Comparison of ENCODE assay signal across 8 cellular contexts in the genomic region with DNA sequence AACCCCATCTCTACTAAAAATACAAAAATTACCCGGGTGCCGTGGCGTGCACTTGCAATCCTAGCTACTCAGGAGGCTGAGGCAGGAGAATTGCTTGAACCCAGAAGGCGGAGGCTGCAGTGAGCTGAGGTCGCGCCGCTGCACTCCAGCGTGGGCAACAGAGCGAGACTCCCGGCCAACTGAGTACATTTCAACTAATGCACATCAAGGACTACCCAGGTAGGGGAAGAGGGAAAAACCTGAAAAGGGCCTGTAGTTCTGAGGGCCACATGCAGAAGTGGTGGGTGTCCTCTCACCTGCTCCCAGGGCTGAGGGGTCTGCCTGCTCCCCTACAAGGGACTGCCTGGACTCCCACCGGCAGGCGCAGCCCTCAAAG. TPM values are rescaled to one million over a fixed set of nuclear protein-coding genes. Genes with fewer than 3 reads are reported as not detected.
DNase-seq lines count a peak whose midpoint lies in the region; ATAC-seq, FAIRE-seq and TF ChIP-seq lines count a peak whose summit lies in the region.

No MANE protein-coding gene starts in this region.

- H3K27me3 Mint-ChIP-seq in WTC11 (ENCODE audit: low read depth): no peaks in the 10 kb centered on the region; the same call in 1 of the 2 replicates

- CTCF ChIA-PET in WTC11 (lab: Charles Lee): interaction anchor here (0.7 to 3.1 kb wide), 18 partner anchors 9 to 184 kb away, joined by 4 to 32 read pairs (median 9); a partner anchor contains a TSS

- intact Hi-C loops in gastrocnemius medialis (cut with DNase I; ENCODE audit: low total_unique reads) (no loop called here), mucosa of descending colon (cut with DNase I, micrococcal nuclease) (no loop called here)

- no peak for ATAC-seq in WTC11
- no peak for ATAC-seq in gastroesophageal sphincter
- no peak for ATAC-seq in gastrocnemius medialis
- ATAC-seq in mucosa of descending colon: no peak
- ATAC-seq in HG03135 (IDR thresholded peaks at IDR 0.05; ENCODE audit: unreplicated experiment): no peak

- TF ChIP-seq POLR2A in gastroesophageal sphincter (IDR thresholded peaks at IDR 0.05) (no peak), gastrocnemius medialis (IDR thresholded peaks at IDR 0.05) (no peak)

- H3K4me3 ChIP-seq in GM12864 (ENCODE audit: low read depth, low read length): peak overlapping the region; percentile 62
- H3K4me3 ChIP-seq in gastroesophageal sphincter: peak overlapping the region; percentile 41 to 60
- peak overlapping the region; percentile 63 to 77 (median 70) for H3K4me3 ChIP-seq in gastrocnemius medialis
- H3K4me3 ChIP-seq in mucosa of descending colon: no peak overlapping the region

- POLR2A ChIA-PET in WTC11 (lab: Charles Lee): interaction anchor here (0.8 to 2.5 kb wide), 9 partner anchors 9 to 214 kb away, joined by 3 to 9 read pairs (median 4); a partner anchor contains a TSS

- peak overlapping the region; percentile 97 for H3K27ac Mint-ChIP-seq in WTC11

- TF ChIP-seq EP300 in gastroesophageal sphincter (IDR thresholded peaks at IDR 0.05): no peak

- peaks cover 68% of the 10 kb centered on the region for H3K4me1 Mint-ChIP-seq in WTC11

- TF ChIP-seq CTCF in GM12864 (IDR thresholded peaks at IDR 0.05; ENCODE audit: low read depth, low read length, missing control alignments) (no peak), WTC11 (IDR thresholded peaks at IDR 0.05) (no peak), gastroesophageal sphincter (IDR thresholded peaks at IDR 0.05) (no peak), gastrocnemius medialis (IDR thresholded peaks at IDR 0.05 in 4 of 5, conservative IDR thresholded peaks at IDR 0.05 in 1 of 5) (no peak), mucosa of descending colon (IDR thresholded peaks at IDR 0.05) (no peak)

- H3K4me3 Mint-ChIP-seq in WTC11: peak overlapping the region; percentile 69

- DNase-seq in GM12864 (ENCODE audit: low read depth) (no peak), WTC11 (ENCODE audit: low spot score) (no peak), gastrocnemius medialis (no peak), mucosa of descending colon (no peak), HuH-7 (ENCODE audit: low spot score) (no peak), GM19239 (ENCODE audit: insufficient read length, low spot score) (no peak)

- H3K27ac ChIP-seq in gastroesophageal sphincter: peak overlapping the region in 3 of 4 donors; percentile 74 to 86 (median 77)
- peak overlapping the region; percentile 77 to 90 (median 84) for H3K27ac ChIP-seq in gastrocnemius medialis

- no peaks in the 10 kb centered on the region for H3K36me3 Mint-ChIP-seq in WTC11

- H3K9me3 ChIP-seq in gastroesophageal sphincter (no peaks in the 10 kb centered on the region), gastrocnemius medialis (no peaks in the 10 kb centered on the region), mucosa of descending colon (no peaks in the 10 kb centered on the region)

- in situ Hi-C loops in gastrocnemius medialis (cut with MboI; ENCODE audit: low sequenced_read_pairs in 4 of 4): no loop called here

- H3K9me3 Mint-ChIP-seq in WTC11: no peaks in the 10 kb centered on the region

- 100% methylated on average over 1 of the region's 12 CpGs; no CpG with 5 or more reads in 1 of the 2 donors for WGBS in gastroesophageal sphincter (ENCODE audit: low coverage in 1 of 2), 2 donors

- peaks cover 12% of the 10 kb centered on the region for H3K27me3 ChIP-seq in gastroesophageal sphincter
- no peaks in the 10 kb centered on the region for H3K27me3 ChIP-seq in gastrocnemius medialis

- peaks cover 0 to 42% (median 16%) of the 10 kb centered on the region in 3 donors for H3K4me1 ChIP-seq in gastroesophageal sphincter
- H3K4me1 ChIP-seq in gastrocnemius medialis: peaks cover 24 to 34% of the 10 kb centered on the region in 2 donors
- peaks cover 53% of the 10 kb centered on the region for H3K4me1 ChIP-seq in mucosa of descending colon (ENCODE audit: low read depth)

- H3K36me3 ChIP-seq in gastroesophageal sphincter (no peaks in the 10 kb centered on the region), gastrocnemius medialis (no peaks in the 10 kb centered on the region), mucosa of descending colon (ENCODE audit: low read depth) (no peaks in the 10 kb centered on the region)

- no peak for FAIRE-seq in GM19239 (lab: Jason Lieb, UNC)

TF ChIP-seq in WTC11, 78 proteins besides CTCF, POLR2A, EP300 and RAD21:
- no peak for TF ChIP-seq GRHL2 (CRISPR knock-in tag; IDR thresholded peaks at IDR 0.05; ENCODE audit: insufficient replicate concordance, severe bottlenecking)
- TF ChIP-seq ZNF232 (CRISPR knock-in tag; IDR thresholded peaks at IDR 0.05): no peak
- TF ChIP-seq ZNF317 (CRISPR knock-in tag; IDR thresholded peaks at IDR 0.05; ENCODE audit: borderline replicate concordance, low read depth): no peak
- TF ChIP-seq ZNF396 (CRISPR knock-in tag; IDR thresholded peaks at IDR 0.05; ENCODE audit: borderline replicate concordance): no peak
- TF ChIP-seq, protein P1, sequence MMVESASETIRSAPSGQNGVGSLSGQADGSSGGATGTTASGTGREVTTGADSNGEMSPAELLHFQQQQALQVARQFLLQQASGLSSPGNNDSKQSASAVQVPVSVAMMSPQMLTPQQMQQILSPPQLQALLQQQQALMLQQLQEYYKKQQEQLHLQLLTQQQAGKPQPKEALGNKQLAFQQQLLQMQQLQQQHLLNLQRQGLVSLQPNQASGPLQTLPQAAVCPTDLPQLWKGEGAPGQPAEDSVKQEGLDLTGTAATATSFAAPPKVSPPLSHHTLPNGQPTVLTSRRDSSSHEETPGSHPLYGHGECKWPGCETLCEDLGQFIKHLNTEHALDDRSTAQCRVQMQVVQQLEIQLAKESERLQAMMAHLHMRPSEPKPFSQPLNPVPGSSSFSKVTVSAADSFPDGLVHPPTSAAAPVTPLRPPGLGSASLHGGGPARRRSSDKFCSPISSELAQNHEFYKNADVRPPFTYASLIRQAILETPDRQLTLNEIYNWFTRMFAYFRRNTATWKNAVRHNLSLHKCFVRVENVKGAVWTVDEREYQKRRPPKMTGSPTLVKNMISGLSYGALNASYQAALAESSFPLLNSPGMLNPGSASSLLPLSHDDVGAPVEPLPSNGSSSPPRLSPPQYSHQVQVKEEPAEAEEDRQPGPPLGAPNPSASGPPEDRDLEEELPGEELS (CRISPR knock-in tag; IDR thresholded peaks at IDR 0.05): no peak
- no peak for TF ChIP-seq ESRRA (CRISPR knock-in tag; IDR thresholded peaks at IDR 0.05; ENCODE audit: borderline replicate concordance)
- TF ChIP-seq ZNF121 (CRISPR knock-in tag; IDR thresholded peaks at IDR 0.05): peak; percentile 93
- no peak for TF ChIP-seq TCF7 (CRISPR knock-in tag; IDR thresholded peaks at IDR 0.05; ENCODE audit: low read depth)
- TF ChIP-seq ZBTB21 (CRISPR knock-in tag; IDR thresholded peaks at IDR 0.05; ENCODE audit: borderline replicate concordance): no peak

RNA-seq across cellular contexts. Expression of a gene that starts 0.6 kb away (rescaled TPM):
- total RNA-seq in WTC11 (2021) (32.4 to 33.5 TPM (median 33.1 TPM) in 3 replicates), gastroesophageal sphincter (1 to 10 TPM; 4.0 to 6.9 (median 5.2) TPM), gastrocnemius medialis (1 to 10 TPM; 1.5 to 7.9 (median 6.9) TPM), mucosa of descending colon (10 to 100 TPM; 18.2 to 58.8 (median 26.4) TPM)

RNA-seq across cellular contexts. Expression of a gene that starts 22.6 kb away (rescaled TPM):
- total RNA-seq in WTC11 (2021) (13.2 to 15.9 TPM (median 14.8 TPM) in 3 replicates), gastroesophageal sphincter (1 to 10 TPM; 2.4 to 6.1 (median 3.9) TPM), gastrocnemius medialis (1 to 10 TPM; 2.0 to 4.4 (median 3.0) TPM), mucosa of descending colon (10 to 100 TPM; 16.7 to 24.3 (median 18.3) TPM)

RNA-seq across cellular contexts. Expression of a gene that starts 40.1 kb away (rescaled TPM):
- 31.3 to 34.0 TPM (median 32.8 TPM) in 3 replicates for total RNA-seq in WTC11 (2021)
- total RNA-seq in gastroesophageal sphincter: 10 to 100 TPM; 27.1 to 39.7 (median 28.8) TPM
- total RNA-seq in gastrocnemius medialis: 10 to 100 TPM; 29.4 to 51.1 (median 41.8) TPM
- 10 to 100 TPM; 19.1 to 30.0 (median 21.2) TPM for total RNA-seq in mucosa of descending colon

RNA-seq across cellular contexts. Expression of a gene that starts 40.4 kb away (rescaled TPM):
- total RNA-seq in WTC11 (2021) (383 to 427 TPM (median 419 TPM) in 3 replicates), gastroesophageal sphincter (100 to 1,000 TPM; 213 to 337 (median 307) TPM), gastrocnemius medialis (100 to 1,000 TPM; 377 to 495 (median 491) TPM), mucosa of descending colon (100 to 1,000 TPM; 292 to 362 (median 338) TPM)

RNA-seq across cellular contexts. Expression of a gene that starts 44.4 kb away (rescaled TPM):
- 91.0 to 102 TPM (median 96.9 TPM) in 3 replicates for total RNA-seq in WTC11 (2021)
- 100 to 1,000 TPM in 2 of 4 donors, 10 to 100 TPM in 2; 74.5 to 121 (median 99.6) TPM for total RNA-seq in gastroesophageal sphincter
- total RNA-seq in gastrocnemius medialis: 100 to 1,000 TPM in 1 of 4 donors, 10 to 100 TPM in 3; 62.8 to 111 (median 68.0) TPM
- total RNA-seq in mucosa of descending colon: 10 to 100 TPM; 57.2 to 97.6 (median 75.4) TPM
